ENCODE assay signal across 26 cellular contexts in the genomic region with DNA sequence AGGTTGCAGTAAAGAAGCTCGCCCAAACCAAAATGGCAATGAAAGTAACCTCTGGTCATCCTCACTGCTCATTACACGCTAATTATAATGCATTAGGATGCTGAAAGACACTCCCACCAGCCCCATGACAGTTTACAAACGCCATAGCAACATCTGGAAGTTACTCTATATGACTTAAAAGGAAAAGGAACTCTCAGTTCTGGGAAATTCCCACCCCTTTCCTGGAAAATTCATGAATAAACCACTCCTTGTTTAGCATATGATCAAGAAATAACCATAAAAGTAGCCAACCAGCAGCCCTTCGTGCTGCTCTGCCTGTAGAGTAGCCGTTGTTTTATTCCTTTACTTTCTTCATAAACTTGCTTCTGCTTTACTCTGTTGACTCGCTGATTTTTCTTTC.
DNase-seq lines count a peak whose midpoint lies in the region; ATAC-seq and TF ChIP-seq lines count a peak whose summit lies in the region.
"Had no signal": no experiment of that assay in that cellular context is flagged by ENCODE, and none has a peak within 500 bp of the region (broad histone marks: within the 10 kb centered on the region; RNA-seq: fewer than 3 reads in every experiment).

No MANE protein-coding gene starts in this region.

- POLR2A ChIA-PET in Panc1 (lab: Charles Lee) = no interaction called here

- no peak for ATAC-seq in GM23338
- ATAC-seq in Panc1 = no peak
- no peak for ATAC-seq in activated T-helper 17 cell treated with anti-CD3 and anti-CD28 coated beads, Interleukin-2, amount 50 U/mL, for 72 hours (replicated peaks)
- ATAC-seq: activated T-cell treated with anti-CD3 and anti-CD28 coated beads, Interleukin-2, amount 50 U/mL, for 72 hours; HepG2 had no signal

- intact Hi-C loops in Panc1 (cut with micrococcal nuclease; ENCODE audit: unreplicated experiment) = no loop called here

- BruUV-seq in Panc1 (replicated peaks; lab: Mats Ljungman, UMichigan) = no TSS peak

- no peak overlapping the region for H3K4me3 Mint-ChIP-seq in GM23338
- H3K4me3 Mint-ChIP-seq in activated T-helper 17 cell treated with anti-CD3 and anti-CD28 coated beads, Interleukin-2, amount 50 U/mL, for 72 hours = no peak overlapping the region
- H3K4me3 Mint-ChIP-seq: activated T-cell treated with anti-CD3 and anti-CD28 coated beads, Interleukin-2, amount 50 U/mL, for 72 hours; mesothelial cell of epicardium; naive thymus-derived CD4-positive, alpha-beta T cell; T-helper 2 cell treated with Interferon-gamma antibody and Interleukin-4, amounts not matched to agents 5 μg/mL and 100 μg/mL, for 36 hours had no signal

- H3K9me3 ChIP-seq in BLaER1 = no peaks in the 10 kb centered on the region
- H3K9me3 ChIP-seq in Panc1 (ENCODE audit: control insufficient read depth, insufficient read depth, low read depth, low read length) = peaks cover 12% of the 10 kb centered on the region; the same call in 1 of the 2 replicates
- H3K9me3 ChIP-seq: tibial artery had no signal

- in situ Hi-C loops in Panc1 (cut with HindIII; ENCODE audit: low pct_unique_long_range_greater_than_20kb, low sequenced_read_pairs) = no loop called here

- H3K9me3 Mint-ChIP-seq in GM23338 = no peaks in the 10 kb centered on the region
- H3K9me3 Mint-ChIP-seq in activated T-helper 17 cell treated with anti-CD3 and anti-CD28 coated beads, Interleukin-2, amount 50 U/mL, for 72 hours = no peaks in the 10 kb centered on the region
- H3K9me3 Mint-ChIP-seq: activated T-cell treated with anti-CD3 and anti-CD28 coated beads, Interleukin-2, amount 50 U/mL, for 72 hours; naive thymus-derived CD4-positive, alpha-beta T cell; T-helper 2 cell treated with Interferon-gamma antibody and Interleukin-4, amounts not matched to agents 5 μg/mL and 100 μg/mL, for 36 hours had no signal

- H3K27ac ChIP-seq in BLaER1 = peak overlapping the region; percentile 49; the same call in 1 of the 2 replicates
- no peak overlapping the region for H3K27ac ChIP-seq in GM23338 (ENCODE audit: low read depth)
- peak overlapping the region; percentile 90; the same call in 1 of the 2 replicates for H3K27ac ChIP-seq in Panc1 (ENCODE audit: low read length)
- H3K27ac ChIP-seq: epithelial cell of prostate, tibial artery had no signal

- H3K4me3 ChIP-seq in BLaER1 (no peak overlapping the region), GM23338 (no peak overlapping the region), Panc1 (ENCODE audit: low read depth in 2 of 2, low read length in 2 of 2) (no peak overlapping the region)
- H3K4me3 ChIP-seq: tibial artery had no signal

- DNase-seq in GM23338 (ENCODE audit: low spot score) = no peak
- no peak for DNase-seq in Panc1 (ENCODE audit: low read depth, low spot score)
- peak; percentile 25 for DNase-seq in left kidney (ENCODE audit: low read depth, low spot score)
- DNase-seq in RKO (ENCODE audit: low spot score) = no peak
- DNase-seq in effector CD4-positive, alpha-beta T cell = no peak
- DNase-seq: ACHN; activated CD4-positive, alpha-beta T cell treated with anti-CD3 and anti-CD28 coated beads for 4 hours; activated naive CD4-positive, alpha-beta T cell treated with Interleukin-2 at 50 U/mL for 16 hours; activated T-cell treated with anti-CD3 and anti-CD28 coated beads, Interleukin-2, amount 50 U/mL, for 72 hours; Calu3; DND-41; NCI-H1105 treated with DMSO at 0.1 percent for 48 hours; NCI-H1930; NCI-H524 treated with DMSO at 0.1 percent for 48 hours; retina; Right ventricle myocardium superior; small intestine; stimulated activated CD4-positive, alpha-beta T cell treated with anti-CD3 and anti-CD28 coated beads, Interleukin-1b, Interleukin-23, amount 100 ng/mL, for 48 hours had no signal

- CTCF ChIA-PET in Panc1 (lab: Charles Lee) = no interaction called here

- H3K4me1 Mint-ChIP-seq in GM23338 = peaks cover 12% of the 10 kb centered on the region
- peaks cover 9% of the 10 kb centered on the region for H3K4me1 Mint-ChIP-seq in activated T-helper 17 cell treated with anti-CD3 and anti-CD28 coated beads, Interleukin-2, amount 50 U/mL, for 72 hours

- no peak overlapping the region for H3K27ac Mint-ChIP-seq in GM23338
- no peak overlapping the region for H3K27ac Mint-ChIP-seq in activated T-helper 17 cell treated with anti-CD3 and anti-CD28 coated beads, Interleukin-2, amount 50 U/mL, for 72 hours
- H3K27ac Mint-ChIP-seq: activated T-cell treated with anti-CD3 and anti-CD28 coated beads, Interleukin-2, amount 50 U/mL, for 72 hours; T-helper 2 cell treated with Interferon-gamma antibody and Interleukin-4, amounts not matched to agents 5 μg/mL and 100 μg/mL, for 36 hours had no signal

- H4K20me1 ChIP-seq in BLaER1 = no peaks in the 10 kb centered on the region
- no peaks in the 10 kb centered on the region for H4K20me1 ChIP-seq in GM23338 (replicated peaks; ENCODE audit: insufficient read depth)

- H3K27me3 ChIP-seq in BLaER1 (no peaks in the 10 kb centered on the region), GM23338 (ENCODE audit: insufficient read depth) (no peaks in the 10 kb centered on the region), Panc1 (ENCODE audit: control insufficient read depth, insufficient read depth, low read length) (no peaks in the 10 kb centered on the region)
- H3K27me3 ChIP-seq: tibial artery had no signal

- no peaks in the 10 kb centered on the region for H3K9me2 ChIP-seq in GM23338 (ENCODE audit: insufficient read depth)

- H3K4me1 ChIP-seq in BLaER1 (peaks cover 20% of the 10 kb centered on the region), GM23338 (ENCODE audit: insufficient read depth) (peaks cover 6% of the 10 kb centered on the region; the same call in 1 of the 2 replicates), Panc1 (ENCODE audit: control insufficient read depth, insufficient read depth, low read length) (peaks cover 27% of the 10 kb centered on the region)

- TF ChIP-seq CTCF in GM23338 (conservative IDR thresholded peaks at IDR 0.05; ENCODE audit: low read depth in 2 of 2) (no peak), Panc1 (IDR thresholded peaks at IDR 0.05) (no peak)

- H3K36me3 ChIP-seq in BLaER1 (no peaks in the 10 kb centered on the region), GM23338 (ENCODE audit: insufficient read depth) (no peaks in the 10 kb centered on the region), Panc1 (ENCODE audit: control insufficient read depth, insufficient read depth, low read length) (no peaks in the 10 kb centered on the region)

- no peak overlapping the region for H3K9ac ChIP-seq in BLaER1

- no peaks in the 10 kb centered on the region for H3K36me3 Mint-ChIP-seq in GM23338 (ENCODE audit: low read depth)
- H3K36me3 Mint-ChIP-seq in activated T-helper 17 cell treated with anti-CD3 and anti-CD28 coated beads, Interleukin-2, amount 50 U/mL, for 72 hours (ENCODE audit: low read depth) = no peaks in the 10 kb centered on the region
- H3K36me3 Mint-ChIP-seq: naive thymus-derived CD4-positive, alpha-beta T cell had no signal

- H3K27me3 Mint-ChIP-seq in GM23338 (ENCODE audit: insufficient read depth, low read depth, poor library complexity) = peaks cover 6% of the 10 kb centered on the region
- H3K27me3 Mint-ChIP-seq in activated T-helper 17 cell treated with anti-CD3 and anti-CD28 coated beads, Interleukin-2, amount 50 U/mL, for 72 hours = peaks cover 38% of the 10 kb centered on the region

- peak overlapping the region; percentile 83; the same call in 1 of the 2 replicates for H2AFZ ChIP-seq in GM23338

- peak overlapping the region; percentile 75 for H3K4me2 ChIP-seq in BLaER1
- no peak overlapping the region for H3K4me2 ChIP-seq in GM23338

- H3K79me2 ChIP-seq in GM23338 (replicated peaks; ENCODE audit: insufficient read depth) = no peaks in the 10 kb centered on the region

- no peaks in the 10 kb centered on the region for H3F3A ChIP-seq in GM23338 (replicated peaks; ENCODE audit: low read depth)

TF ChIP-seq in GM23338, 12 proteins besides CTCF, POLR2A, EP300 and RAD21 (continues in another document):
- no peak for TF ChIP-seq POLR2AphosphoS5 (IDR thresholded peaks at IDR 0.05; ENCODE audit: low read depth)
- TF ChIP-seq EZH2 (IDR thresholded peaks at IDR 0.05; ENCODE audit: low read depth, unreplicated experiment) = no peak
- no peak for TF ChIP-seq STAT1 (IDR thresholded peaks at IDR 0.05; ENCODE audit: unreplicated experiment)
- no peak for TF ChIP-seq EZH2phosphoT487 (IDR thresholded peaks at IDR 0.05; ENCODE audit: unreplicated experiment)
- TF ChIP-seq, protein P1, sequence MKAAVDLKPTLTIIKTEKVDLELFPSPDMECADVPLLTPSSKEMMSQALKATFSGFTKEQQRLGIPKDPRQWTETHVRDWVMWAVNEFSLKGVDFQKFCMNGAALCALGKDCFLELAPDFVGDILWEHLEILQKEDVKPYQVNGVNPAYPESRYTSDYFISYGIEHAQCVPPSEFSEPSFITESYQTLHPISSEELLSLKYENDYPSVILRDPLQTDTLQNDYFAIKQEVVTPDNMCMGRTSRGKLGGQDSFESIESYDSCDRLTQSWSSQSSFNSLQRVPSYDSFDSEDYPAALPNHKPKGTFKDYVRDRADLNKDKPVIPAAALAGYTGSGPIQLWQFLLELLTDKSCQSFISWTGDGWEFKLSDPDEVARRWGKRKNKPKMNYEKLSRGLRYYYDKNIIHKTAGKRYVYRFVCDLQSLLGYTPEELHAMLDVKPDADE (IDR thresholded peaks at IDR 0.05) = no peak
